In genomic region chr17:38853292-38854219, GRCh38 we compare ENCODE assay signal across 1 cellular context.
TF ChIP-seq lines count a peak whose summit lies in the region.

TSS of gene RPL23 (minus strand) at chr17:38853721. CDS start at chr17:38853710, 11 bp downstream.

TF ChIP-seq in HepG2, 621 proteins besides CTCF, POLR2A, EP300 and RAD21 (continued from another document and continues in another):
- TF ChIP-seq NR2F6 (IDR thresholded peaks at IDR 0.05) (peak; percentile 54; the same call in 1 of the 2 replicates), NR2F6 (CRISPR knock-in tag; IDR thresholded peaks at IDR 0.05) (peak; percentile 45; the same call in 1 of the 2 replicates), ZNF639 (CRISPR knock-in tag; conservative IDR thresholded peaks at IDR 0.05) (peak; percentile 92), ZNF30 (CRISPR knock-in tag; IDR thresholded peaks at IDR 0.05) (no peak), TRAFD1 (CRISPR knock-in tag; IDR thresholded peaks at IDR 0.05; ENCODE audit: borderline replicate concordance) (no peak), NCOA1 (CRISPR knock-in tag; IDR thresholded peaks at IDR 0.05) (peak; percentile 73), ZNF773 (CRISPR knock-in tag; IDR thresholded peaks at IDR 0.05; ENCODE audit: borderline replicate concordance) (peak; percentile 89; the same call in 1 of the 2 replicates), TAF1 (CRISPR knock-in tag; IDR thresholded peaks at IDR 0.05) (peak; percentile 100), MEIS1 (CRISPR knock-in tag; IDR thresholded peaks at IDR 0.05; ENCODE audit: borderline replicate concordance) (peak; percentile 96; the same call in 1 of the 2 replicates), MBNL3 (CRISPR knock-in tag; conservative IDR thresholded peaks at IDR 0.05) (no peak), PCBP1 (IDR thresholded peaks at IDR 0.05; ENCODE audit: borderline replicate concordance, low read depth, low read length) (no peak), BRD4 (CRISPR knock-in tag; IDR thresholded peaks at IDR 0.05) (peak; percentile 95; the same call in 1 of the 2 replicates), MAZ (IDR thresholded peaks at IDR 0.05; ENCODE audit: borderline replicate concordance, low read depth, low read length) (no peak), MAZ (CRISPR knock-in tag; IDR thresholded peaks at IDR 0.05; ENCODE audit: low read depth) (no peak; the same call in none of the 2 replicates), AKAP8 (CRISPR knock-in tag; IDR thresholded peaks at IDR 0.05) (no peak), ZBTB2 (CRISPR knock-in tag; IDR thresholded peaks at IDR 0.05; ENCODE audit: low read depth) (peak; percentile 72; the same call in 1 of the 2 replicates), MYPOP (CRISPR knock-in tag; IDR thresholded peaks at IDR 0.05) (peak; percentile 84), ZNF275 (CRISPR knock-in tag; IDR thresholded peaks at IDR 0.05; ENCODE audit: borderline replicate concordance) (peak; percentile 83; the same call in 1 of the 2 replicates), CBX1 (IDR thresholded peaks at IDR 0.05; ENCODE audit: low read depth) (no peak), ZNF543 (CRISPR knock-in tag; IDR thresholded peaks at IDR 0.05) (peak; percentile 98), POGZ (CRISPR knock-in tag; IDR thresholded peaks at IDR 0.05) (peak; percentile 90), ZNF784 (CRISPR knock-in tag; IDR thresholded peaks at IDR 0.05; ENCODE audit: borderline replicate concordance) (peak; percentile 90), XRCC5 (optimal IDR thresholded peaks at IDR 0.05; ENCODE audit: low read length) (no peak), CREBL2 (CRISPR knock-in tag; IDR thresholded peaks at IDR 0.05; ENCODE audit: borderline replicate concordance) (peak; percentile 61; the same call in 1 of the 2 replicates), POGK (CRISPR knock-in tag; conservative IDR thresholded peaks at IDR 0.05) (peak; percentile 93), ZNF598 (CRISPR knock-in tag; IDR thresholded peaks at IDR 0.05; ENCODE audit: borderline replicate concordance) (peak; percentile 100), DR1 (CRISPR knock-in tag; IDR thresholded peaks at IDR 0.05) (peak; percentile 98), IRF9 (CRISPR knock-in tag; IDR thresholded peaks at IDR 0.05; ENCODE audit: borderline replicate concordance) (peak; percentile 73), ZNF12 (CRISPR knock-in tag; IDR thresholded peaks at IDR 0.05) (peak; percentile 42; the same call in 1 of the 2 replicates), ZBTB44 (CRISPR knock-in tag; IDR thresholded peaks at IDR 0.05) (peak; percentile 40; the same call in 1 of the 2 replicates), ZNF660 (CRISPR knock-in tag; IDR thresholded peaks at IDR 0.05; ENCODE audit: borderline replicate concordance, low read depth) (no peak), MEIS2 (CRISPR knock-in tag; IDR thresholded peaks at IDR 0.05) (peak; percentile 65; the same call in 1 of the 2 replicates), HMG20A (CRISPR knock-in tag; IDR thresholded peaks at IDR 0.05; ENCODE audit: borderline replicate concordance) (peak; percentile 55; the same call in 1 of the 2 replicates), EHMT2 (IDR thresholded peaks at IDR 0.05; ENCODE audit: borderline replicate concordance, low read depth, low read length) (no peak), ZXDC (CRISPR knock-in tag; IDR thresholded peaks at IDR 0.05) (no peak; the same call in 1 of the 2 replicates), BORCS8-MEF2B (CRISPR knock-in tag; IDR thresholded peaks at IDR 0.05) (peak; percentile 99), RNF2 (conservative IDR thresholded peaks at IDR 0.05; ENCODE audit: low read depth) (peak; percentile 64; the same call in 1 of the 2 replicates), THAP11 (CRISPR knock-in tag; IDR thresholded peaks at IDR 0.05) (peak; percentile 95), THAP9 (CRISPR knock-in tag; IDR thresholded peaks at IDR 0.05; ENCODE audit: borderline replicate concordance) (peak; percentile 97)
